In genomic region chr21:41065539-41065938, GRCh38 we compare ENCODE assay signal across 18 cellular contexts.
DNase-seq lines count a peak whose midpoint lies in the region; ATAC-seq and TF ChIP-seq lines count a peak whose summit lies in the region.
"Had no signal": no experiment of that assay in that cellular context is flagged by ENCODE, and none has a peak within 500 bp of the region (broad histone marks: within the 10 kb centered on the region; RNA-seq: fewer than 3 reads in every experiment).

No MANE protein-coding gene starts in this region.

- TF ChIP-seq POLR2A in uterus (IDR thresholded peaks at IDR 0.05): no peak

- DNase-seq in EL (peak; percentile 3), adipocyte (ENCODE audit: low read depth) (peak; percentile 65), foreskin melanocyte (peak; percentile 15), uterus (no peak), NOMO-1 (lab: John Stamatoyannopoulos, UW; ENCODE audit: unreplicated experiment in 2 of 2) (no peak)
- DNase-seq in stimulated activated naive CD8-positive, alpha-beta T cell treated with anti-CD3 and anti-CD28 coated beads, Interleukin-15, Interleukin-2, amounts not matched to agents 100 U/mL and 50 U/mL, for 24 hours: no peak
- DNase-seq in activated T-cell treated with anti-CD3 and anti-CD28 coated beads, Interleukin-2, amount 50 U/mL, for 1 hour: no peak
- DNase-seq: ACHN, DMS53, H7, MG63, NCI-H1092, NCI-H1436, NCI-H187 treated with DMSO at 0.1 percent for 48 hours, NCI-H226, NCI-H510A treated with DMSO at 0.1 percent for 48 hours, NCI-H748 treated with DMSO at 0.1 percent for 48 hours had no signal

- H3K9me3 ChIP-seq in adipocyte (ENCODE audit: control insufficient read depth, low read length) (no peaks in the 10 kb centered on the region), uterus (no peaks in the 10 kb centered on the region)
- H3K9me3 ChIP-seq: MG63 had no signal

- ATAC-seq in stimulated activated naive CD8-positive, alpha-beta T cell treated with anti-CD3 and anti-CD28 coated beads, Interleukin-15, Interleukin-2, amounts not matched to agents 100 U/mL and 50 U/mL, for 24 hours: no peak
- ATAC-seq: Panc1 had no signal

- no peaks in the 10 kb centered on the region for H3K36me3 ChIP-seq in adipocyte (ENCODE audit: control insufficient read depth, insufficient read depth, low read length, severe bottlenecking)
- no peaks in the 10 kb centered on the region for H3K36me3 ChIP-seq in uterus
- H3K36me3 ChIP-seq: MG63 had no signal

- H3K27me3 ChIP-seq in adipocyte (replicated peaks; ENCODE audit: control insufficient read depth, insufficient read depth, low read length) (peaks cover 22% of the 10 kb centered on the region), uterus (peaks cover 0 to 5% of the 10 kb centered on the region in 2 donors)

- H3K4me1 ChIP-seq in adipocyte (ENCODE audit: control insufficient read depth, insufficient read depth, low read length) (peaks cover 14% of the 10 kb centered on the region), uterus (peaks cover 0 to 3% of the 10 kb centered on the region in 2 donors)

- no peak for TF ChIP-seq CTCF in uterus (IDR thresholded peaks at IDR 0.05)

- no peak overlapping the region for H3K9ac ChIP-seq in adipocyte (ENCODE audit: low read length)

- no peak overlapping the region for H3K27ac ChIP-seq in uterus

- no peak overlapping the region for H3K4me3 ChIP-seq in adipocyte (ENCODE audit: low read length)
- no peak overlapping the region for H3K4me3 ChIP-seq in uterus
- H3K4me3 ChIP-seq: MG63 had no signal

- intact Hi-C loops in uterus (cut with DNase I; ENCODE audit: low total_unique reads): no loop called here

Comparison
In these comparisons a context has a peak if more than half of its experiments do, and no peak if none do; other contexts are left out.
1. DNase-seq: peak in EL (single experiment), adipocyte (single experiment) and foreskin melanocyte (single experiment); none in uterus (0 of 2), NOMO-1 (0 of 2), stimulated activated naive CD8-positive, alpha-beta T cell treated with anti-CD3 and anti-CD28 coated beads, Interleukin-15, Interleukin-2, amounts not matched to agents 100 U/mL and 50 U/mL, for 24 hours (single experiment) and activated T-cell treated with anti-CD3 and anti-CD28 coated beads, Interleukin-2, amount 50 U/mL, for 1 hour (single experiment).